ENCODE assay signal across 30 cellular contexts in genomic region chr5:79581535-79581934, GRCh38.
"Had no signal": no experiment of that assay in that cellular context is flagged by ENCODE, and none has a peak within 500 bp of the region (broad histone marks: within the 10 kb centered on the region; RNA-seq: fewer than 3 reads in every experiment).

No MANE protein-coding gene starts in this region.

- H3K27me3 Mint-ChIP-seq: activated naive CD8-positive, alpha-beta T cell had no signal

- H3K4me1 ChIP-seq: gastroesophageal sphincter, neural progenitor cell, parathyroid adenoma, right atrium auricular region, tibial nerve had no signal

- H3K4me3 ChIP-seq: gastroesophageal sphincter, neural progenitor cell, right atrium auricular region, smooth muscle cell, tibial nerve had no signal

- ATAC-seq: activated T-cell treated with anti-CD3 and anti-CD28 coated beads, Interleukin-2, amount 50 U/mL, for 72 hours; effector memory CD8-positive, alpha-beta T cell; gastroesophageal sphincter; left colon; stimulated activated naive B cell treated with anti-CD40 and anti-IgM and Interleukin-4, amounts not matched to agents 10 μg/mL and 1 μg/mL and 100 μg/mL, for 72 hours had no signal

- H3K4me3 Mint-ChIP-seq: activated naive CD8-positive, alpha-beta T cell; activated T-cell treated with anti-CD3 and anti-CD28 coated beads, Interleukin-2, amount 50 U/mL, for 72 hours; effector memory CD8-positive, alpha-beta T cell; immature natural killer cell; mesothelial cell of epicardium; naive B cell; neural progenitor cell; stimulated activated naive B cell treated with anti-CD40 and anti-IgM and Interleukin-4, amounts not matched to agents 10 μg/mL and 1 μg/mL and 100 μg/mL, for 72 hours had no signal

- H3K36me3 Mint-ChIP-seq: immature natural killer cell, mesothelial cell of epicardium, neural progenitor cell had no signal

- H3K9me3 Mint-ChIP-seq: effector memory CD8-positive, alpha-beta T cell; immature natural killer cell; neural progenitor cell had no signal

- H3K9me3 ChIP-seq: right atrium auricular region had no signal

- H3K36me3 ChIP-seq: gastroesophageal sphincter, neural progenitor cell, right atrium auricular region, tibial nerve had no signal

- H3K27ac Mint-ChIP-seq: activated naive CD8-positive, alpha-beta T cell; activated T-cell treated with anti-CD3 and anti-CD28 coated beads, Interleukin-2, amount 50 U/mL, for 72 hours; effector memory CD8-positive, alpha-beta T cell; mesothelial cell of epicardium; naive B cell; neural progenitor cell; stimulated activated naive B cell treated with anti-CD40 and anti-IgM and Interleukin-4, amounts not matched to agents 10 μg/mL and 1 μg/mL and 100 μg/mL, for 72 hours had no signal

- H3K27ac ChIP-seq: gastroesophageal sphincter, neural progenitor cell, parathyroid adenoma, right atrium auricular region, tibial nerve had no signal

- DNase-seq: activated CD4-positive, alpha-beta T cell treated with anti-CD3 and anti-CD28 coated beads for 1 hour; activated CD4-positive, alpha-beta T cell treated with anti-CD3 and anti-CD28 coated beads, Interleukin-2, amount 50 U/mL, for 1 hour; activated naive CD4-positive, alpha-beta T cell treated with Interleukin-2 at 50 U/mL for 16 hours; activated T-cell treated with anti-CD3 and anti-CD28 coated beads for 4 hours; activated T-cell treated with anti-CD3 and anti-CD28 coated beads, Interleukin-2, amount 50 U/mL, for 72 hours; caudate nucleus; cortex of kidney; effector memory CD8-positive, alpha-beta T cell; erythroblast; head of caudate nucleus; hypothalamus; immature natural killer cell; kidney; left colon; mammary epithelial cell; naive B cell; occipital lobe; stimulated activated CD4-positive, alpha-beta T cell treated with anti-CD3 and anti-CD28 coated beads, Interleukin-1b, Interleukin-23, amount 100 ng/mL, for 48 hours; stimulated activated CD4-positive, alpha-beta T cell treated with anti-CD3 and anti-CD28 coated beads, Interleukin-4, amount 100 ng/mL, for 4 hours; stimulated activated CD8-positive, alpha-beta memory T cell treated with anti-CD3 and anti-CD28 coated beads, Interleukin-4, amount 100 ng/mL, for 48 hours; stimulated activated naive B cell treated with anti-CD40 and anti-IgM and Interleukin-4, amounts not matched to agents 10 μg/mL and 1 μg/mL and 100 μg/mL, for 72 hours; T-helper 2 cell had no signal

- H3K4me1 Mint-ChIP-seq: immature natural killer cell; mesothelial cell of epicardium; naive B cell; neural progenitor cell; stimulated activated naive B cell treated with anti-CD40 and anti-IgM and Interleukin-4, amounts not matched to agents 10 μg/mL and 1 μg/mL and 100 μg/mL, for 72 hours had no signal

- H3K27me3 ChIP-seq: gastroesophageal sphincter, neural progenitor cell, right atrium auricular region, tibial nerve had no signal
